1 cellular context compared by ENCODE assay signal in genomic region chr4:184826315-184827266, GRCh38.
TF ChIP-seq lines count a peak whose summit lies in the region.

No MANE protein-coding gene starts in this region.

TF ChIP-seq in SK-N-SH, 30 proteins besides CTCF, POLR2A, EP300 and RAD21 (continued from another document):
- TF ChIP-seq FOXM1 (IDR thresholded peaks at IDR 0.05; ENCODE audit: low read depth) = no peak
- TF ChIP-seq NRF1 (IDR thresholded peaks at IDR 0.05; ENCODE audit: low read depth, low read length) = no peak
